18 cellular contexts compared by ENCODE assay signal in genomic region chr2:157432475-157433106, GRCh38. TPM values are rescaled to one million over a fixed set of nuclear protein-coding genes. Genes with fewer than 3 reads are reported as not detected.
DNase-seq lines count a peak whose midpoint lies in the region; ATAC-seq and TF ChIP-seq lines count a peak whose summit lies in the region.
"Had no signal": no experiment of that assay in that cellular context is flagged by ENCODE, and none has a peak within 500 bp of the region (broad histone marks: within the 10 kb centered on the region; RNA-seq: fewer than 3 reads in every experiment).

No MANE protein-coding gene starts in this region.

- H3K4me1 Mint-ChIP-seq in activated naive CD4-positive, alpha-beta T cell treated with anti-CD3 and anti-CD28 coated beads, Interleukin-2, amount 50 U/mL, for 24 hours, result peaks cover 86% of the 10 kb centered on the region
- H3K4me1 Mint-ChIP-seq in activated T-helper 1 cell treated with anti-CD3 and anti-CD28 coated beads, Interleukin-12 subunit alpha, Interleukin-12 subunit beta, Interleukin-2, Interleukin-4 antibody, amounts not matched to agents 30 ng/mL and 10 ng/mL and 1 ng/mL, durations not matched to agents 14 hours and 24 hours and 36 hours (ENCODE audit: low read depth), result peaks cover 95% of the 10 kb centered on the region
- H3K4me1 Mint-ChIP-seq in CD14-positive monocyte, result peaks cover 45% of the 10 kb centered on the region

- peak overlapping the region; percentile 67 for H3K27ac ChIP-seq in thymus (ENCODE audit: low read depth)
- H3K27ac ChIP-seq: HL-60, psoas muscle, RWPE1 had no signal

- no peaks in the 10 kb centered on the region for H3K27me3 ChIP-seq in thymus (ENCODE audit: control insufficient read depth, insufficient read depth)
- H3K27me3 ChIP-seq: body of pancreas had no signal

- peak overlapping the region; percentile 96 for H3K27ac Mint-ChIP-seq in activated naive CD4-positive, alpha-beta T cell treated with anti-CD3 and anti-CD28 coated beads, Interleukin-2, amount 50 U/mL, for 24 hours
- peak overlapping the region; percentile 96 for H3K27ac Mint-ChIP-seq in activated T-helper 1 cell treated with anti-CD3 and anti-CD28 coated beads, Interleukin-12 subunit alpha, Interleukin-12 subunit beta, Interleukin-2, Interleukin-4 antibody, amounts not matched to agents 30 ng/mL and 10 ng/mL and 1 ng/mL, durations not matched to agents 14 hours and 24 hours and 36 hours
- H3K27ac Mint-ChIP-seq in CD14-positive monocyte, result peak overlapping the region in 1 of 7 donors; percentile 10

- no peak overlapping the region for H3K4me3 ChIP-seq in mucosa of descending colon
- H3K4me3 ChIP-seq in thymus (ENCODE audit: low read length), result no peak overlapping the region
- H3K4me3 ChIP-seq: body of pancreas, dorsolateral prefrontal cortex, psoas muscle had no signal

- TF ChIP-seq CTCF in mucosa of descending colon (IDR thresholded peaks at IDR 0.05) (no peak), CD14-positive monocyte (IDR thresholded peaks at IDR 0.05) (no peak)

- peak overlapping the region; percentile 94 for H3K4me3 Mint-ChIP-seq in activated naive CD4-positive, alpha-beta T cell treated with anti-CD3 and anti-CD28 coated beads, Interleukin-2, amount 50 U/mL, for 24 hours
- peak overlapping the region; percentile 84 for H3K4me3 Mint-ChIP-seq in activated T-helper 1 cell treated with anti-CD3 and anti-CD28 coated beads, Interleukin-12 subunit alpha, Interleukin-12 subunit beta, Interleukin-2, Interleukin-4 antibody, amounts not matched to agents 30 ng/mL and 10 ng/mL and 1 ng/mL, durations not matched to agents 14 hours and 24 hours and 36 hours
- no peak overlapping the region for H3K4me3 Mint-ChIP-seq in CD14-positive monocyte

- intact Hi-C loops in activated T-helper 1 cell treated with anti-CD3 and anti-CD28 coated beads, Interleukin-12 subunit alpha, Interleukin-12 subunit beta, Interleukin-2, Interleukin-4 antibody, amounts not matched to agents 30 ng/mL and 10 ng/mL and 1 ng/mL, durations not matched to agents 14 hours and 24 hours and 36 hours (cut with micrococcal nuclease), result loop anchor here (1.0 to 5.0 kb wide), 5 partner anchors 9 to 580 kb away; no protein-coding TSS in a partner anchor
- intact Hi-C loops in mucosa of descending colon (cut with DNase I, micrococcal nuclease), result no loop called here
- intact Hi-C loops in CD14-positive monocyte (cut with micrococcal nuclease), result loop anchor here in 1 of 2 donors (5.0 to 10.0 kb wide), 2 partner anchors 35 to 108 kb away; partner anchors contain the start of gene ERMN

- H3K36me3 Mint-ChIP-seq in activated naive CD4-positive, alpha-beta T cell treated with anti-CD3 and anti-CD28 coated beads, Interleukin-2, amount 50 U/mL, for 24 hours, result peaks cover 71% of the 10 kb centered on the region
- H3K36me3 Mint-ChIP-seq in activated T-helper 1 cell treated with anti-CD3 and anti-CD28 coated beads, Interleukin-12 subunit alpha, Interleukin-12 subunit beta, Interleukin-2, Interleukin-4 antibody, amounts not matched to agents 30 ng/mL and 10 ng/mL and 1 ng/mL, durations not matched to agents 14 hours and 24 hours and 36 hours (ENCODE audit: low read depth), result peaks cover 91% of the 10 kb centered on the region
- peaks cover 85 to 89% of the 10 kb centered on the region in 2 donors for H3K36me3 Mint-ChIP-seq in CD14-positive monocyte

- H3K9me3 Mint-ChIP-seq in activated naive CD4-positive, alpha-beta T cell treated with anti-CD3 and anti-CD28 coated beads, Interleukin-2, amount 50 U/mL, for 24 hours, result peaks cover 5% of the 10 kb centered on the region
- no peaks in the 10 kb centered on the region for H3K9me3 Mint-ChIP-seq in activated T-helper 1 cell treated with anti-CD3 and anti-CD28 coated beads, Interleukin-12 subunit alpha, Interleukin-12 subunit beta, Interleukin-2, Interleukin-4 antibody, amounts not matched to agents 30 ng/mL and 10 ng/mL and 1 ng/mL, durations not matched to agents 14 hours and 24 hours and 36 hours
- peaks cover 0 to 7% (median 0%) of the 10 kb centered on the region in 7 donors for H3K9me3 Mint-ChIP-seq in CD14-positive monocyte

- WGBS in thymus, result 87% methylated on average over 2 of the region's 2 CpGs

- H3K4me1 ChIP-seq in mucosa of descending colon (ENCODE audit: low read depth), result peaks cover 19% of the 10 kb centered on the region
- H3K4me1 ChIP-seq in thymus (ENCODE audit: control insufficient read depth, insufficient read depth, low read length), result peaks cover 6% of the 10 kb centered on the region
- H3K4me1 ChIP-seq: psoas muscle had no signal

- ATAC-seq in mucosa of descending colon (peak; percentile 19), GM21619 (IDR thresholded peaks at IDR 0.05; ENCODE audit: unreplicated experiment) (no peak)
- ATAC-seq: body of pancreas, psoas muscle had no signal

- H3K27me3 Mint-ChIP-seq in activated naive CD4-positive, alpha-beta T cell treated with anti-CD3 and anti-CD28 coated beads, Interleukin-2, amount 50 U/mL, for 24 hours, result no peaks in the 10 kb centered on the region
- H3K27me3 Mint-ChIP-seq in activated T-helper 1 cell treated with anti-CD3 and anti-CD28 coated beads, Interleukin-12 subunit alpha, Interleukin-12 subunit beta, Interleukin-2, Interleukin-4 antibody, amounts not matched to agents 30 ng/mL and 10 ng/mL and 1 ng/mL, durations not matched to agents 14 hours and 24 hours and 36 hours (ENCODE audit: insufficient read depth), result no peaks in the 10 kb centered on the region
- H3K27me3 Mint-ChIP-seq in CD14-positive monocyte (ENCODE audit: low read depth in 3 of 3), result no peaks in the 10 kb centered on the region

- H3K9me3 ChIP-seq in mucosa of descending colon, result no peaks in the 10 kb centered on the region
- no peaks in the 10 kb centered on the region for H3K9me3 ChIP-seq in thymus (ENCODE audit: control insufficient read depth)
- H3K9me3 ChIP-seq: body of pancreas, psoas muscle had no signal

- DNase-seq in activated naive CD4-positive, alpha-beta T cell treated with anti-CD3 and anti-CD28 coated beads, Interleukin-2, amount 50 U/mL, for 16 hours, result no peak
- DNase-seq in activated T-helper 1 cell treated with anti-CD3 and anti-CD28 coated beads, Interleukin-12 subunit alpha, Interleukin-12 subunit beta, Interleukin-2, Interleukin-4 antibody, amounts not matched to agents 30 ng/mL and 10 ng/mL and 1 ng/mL, durations not matched to agents 14 hours and 24 hours and 36 hours (ENCODE audit: low spot score), result no peak
- DNase-seq in mucosa of descending colon (no peak), CD14-positive monocyte (ENCODE audit: low spot score) (no peak), ecto neural progenitor cell (ENCODE audit: low spot score) (no peak)
- DNase-seq: body of pancreas; dorsolateral prefrontal cortex; KBM-7; kidney glomerular epithelial cell; NK-92 treated with Interleukin-12 subunit alpha and Interleukin-12 subunit beta, amount 100 ng/mL, for 24 hours; psoas muscle; stimulated activated CD4-positive, alpha-beta T cell treated with anti-CD3 and anti-CD28 coated beads, Interleukin-15, amount 100 ng/mL, for 24 hours; SW 1271 had no signal

- no peaks in the 10 kb centered on the region for H3K36me3 ChIP-seq in mucosa of descending colon (ENCODE audit: low read depth)
- peaks cover 16% of the 10 kb centered on the region for H3K36me3 ChIP-seq in thymus (ENCODE audit: control insufficient read depth, insufficient read depth)

RNA-seq across cellular contexts. Expression of gene CYTIP, which starts 11.3 kb away (rescaled TPM):
- total RNA-seq in activated T-helper 1 cell treated with anti-CD3 and anti-CD28 coated beads, Interleukin-12 subunit alpha, Interleukin-12 subunit beta, Interleukin-2, Interleukin-4 antibody, amounts not matched to agents 30 ng/mL and 10 ng/mL and 1 ng/mL, durations not matched to agents 14 hours and 24 hours and 36 hours, result 296 and 302 TPM in 2 replicates
- 10 to 100 TPM in 1 of 3 donors, 1 to 10 TPM in 2; 4.7 to 11.5 (median 5.8) TPM for total RNA-seq in mucosa of descending colon
- 86.5 TPM for polyA plus RNA-seq in thymus
- polyA plus RNA-seq in CD14-positive monocyte, result 10 to 100 TPM; 61.9 to 83.5 TPM

Comparison
In these comparisons a context has a peak if more than half of its experiments do, and no peak if none do; other contexts are left out.
1. H3K4me3 Mint-ChIP-seq: peak in activated naive CD4-positive, alpha-beta T cell treated with anti-CD3 and anti-CD28 coated beads, Interleukin-2, amount 50 U/mL, for 24 hours (single experiment) and activated T-helper 1 cell treated with anti-CD3 and anti-CD28 coated beads, Interleukin-12 subunit alpha, Interleukin-12 subunit beta, Interleukin-2, Interleukin-4 antibody, amounts not matched to agents 30 ng/mL and 10 ng/mL and 1 ng/mL, durations not matched to agents 14 hours and 24 hours and 36 hours (single experiment); none in CD14-positive monocyte (0 of 2).
2. RNA of gene CYTIP, which starts 11.3 kb away (total RNA-seq): 296 to 302 TPM in activated T-helper 1 cell treated with anti-CD3 and anti-CD28 coated beads, Interleukin-12 subunit alpha, Interleukin-12 subunit beta, Interleukin-2, Interleukin-4 antibody, amounts not matched to agents 30 ng/mL and 10 ng/mL and 1 ng/mL, durations not matched to agents 14 hours and 24 hours and 36 hours; 4.7 to 11.5 TPM in mucosa of descending colon; every median in the first group is over 10 times any median in the second.